ENCODE assay signal across 25 cellular contexts in the genomic region with DNA sequence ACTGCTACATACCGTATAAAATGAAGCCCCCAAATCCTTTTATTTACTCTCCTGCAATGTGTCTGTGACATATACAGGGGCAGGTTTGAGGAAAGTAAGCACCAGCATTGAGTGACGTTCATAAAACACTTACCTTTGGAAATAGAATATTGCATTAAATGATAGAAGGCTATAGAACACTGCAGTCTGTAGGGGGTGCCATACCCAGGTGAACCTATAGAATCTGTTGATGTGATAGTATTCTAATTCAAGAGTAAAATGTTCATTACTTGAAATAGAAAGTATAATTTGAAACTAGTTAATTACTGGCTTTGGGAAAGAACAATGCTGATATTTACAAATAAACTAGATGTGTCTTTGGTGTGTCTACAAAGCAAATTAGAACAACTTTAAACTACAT. TPM values are rescaled to one million over a fixed set of nuclear protein-coding genes. Genes with fewer than 3 reads are reported as not detected.
DNase-seq lines count a peak whose midpoint lies in the region; ATAC-seq, FAIRE-seq and TF ChIP-seq lines count a peak whose summit lies in the region.
"Had no signal": no experiment of that assay in that cellular context is flagged by ENCODE, and none has a peak within 500 bp of the region (broad histone marks: within the 10 kb centered on the region; RNA-seq: fewer than 3 reads in every experiment).

No MANE protein-coding gene starts in this region.

- H4K20me1 ChIP-seq in DOHH2 (ENCODE audit: control insufficient read depth, insufficient read depth, low read depth, low read length): no peaks in the 10 kb centered on the region
- no peaks in the 10 kb centered on the region for H4K20me1 ChIP-seq in Loucy (ENCODE audit: insufficient read depth, low read length, poor library complexity, severe bottlenecking)
- H4K20me1 ChIP-seq in GM12878 (ENCODE audit: control insufficient read depth, insufficient read depth): no peaks in the 10 kb centered on the region
- H4K20me1 ChIP-seq in keratinocyte (ENCODE audit: control insufficient read depth, extremely low read depth, insufficient read depth, low read length): no peaks in the 10 kb centered on the region

- H3K4me1 Mint-ChIP-seq in endothelial cell (ENCODE audit: unreplicated experiment): no peaks in the 10 kb centered on the region
- H3K4me1 Mint-ChIP-seq: memory B cell; naive thymus-derived CD8-positive, alpha-beta T cell had no signal

- H3F3A ChIP-seq in DOHH2 (ENCODE audit: control insufficient read depth, insufficient read depth) (no peaks in the 10 kb centered on the region), Loucy (ENCODE audit: low read depth) (no peaks in the 10 kb centered on the region)

- peak; percentile 39; the same call in 1 of the 3 replicates for ATAC-seq in GM12878
- ATAC-seq: activated CD8-positive, alpha-beta T cell treated with anti-CD3 and anti-CD28 coated beads, Interleukin-2, amount 10 ng/mL, durations not matched to agents 7 days and 5 days; body of pancreas; heart left ventricle; naive thymus-derived CD8-positive, alpha-beta T cell had no signal

- dilution Hi-C loops in keratinocyte (cut with MboI; ENCODE audit: extremely low pct_ligation_motif_present, low sequenced_read_pairs): no loop called here

- H3K27me3 Mint-ChIP-seq in endothelial cell (ENCODE audit: unreplicated experiment): no peaks in the 10 kb centered on the region
- H3K27me3 Mint-ChIP-seq: activated naive CD8-positive, alpha-beta T cell had no signal

- no peaks in the 10 kb centered on the region for H3K36me3 ChIP-seq in DOHH2 (ENCODE audit: control insufficient read depth, low read length)
- H3K36me3 ChIP-seq in Loucy (ENCODE audit: insufficient read depth, low read length): no peaks in the 10 kb centered on the region
- no peaks in the 10 kb centered on the region for H3K36me3 ChIP-seq in GM12878 (ENCODE audit: control insufficient read depth in 2 of 2, insufficient read depth in 2 of 2, low read length in 1 of 2)
- H3K36me3 ChIP-seq in keratinocyte (ENCODE audit: control insufficient read depth in 2 of 2, extremely low read depth in 1 of 2, insufficient read depth in 2 of 2, low read length in 2 of 2): no peaks in the 10 kb centered on the region
- no peaks in the 10 kb centered on the region for H3K36me3 ChIP-seq in esophagus squamous epithelium
- H3K36me3 ChIP-seq: heart left ventricle, SJCRH30 had no signal

- peak; percentile 46; the same call in 1 of the 2 replicates for TF ChIP-seq RAD21 in GM12878 (IDR thresholded peaks at IDR 0.05; ENCODE audit: insufficient read depth, low read depth, low read length)

- H3K9me1 ChIP-seq in keratinocyte (ENCODE audit: control insufficient read depth, extremely low read depth, insufficient read depth, low read length): no peaks in the 10 kb centered on the region

- H3K4me3 Mint-ChIP-seq in endothelial cell (ENCODE audit: unreplicated experiment): no peak overlapping the region
- H3K4me3 Mint-ChIP-seq: activated CD8-positive, alpha-beta T cell treated with anti-CD3 and anti-CD28 coated beads, Interleukin-2, amount 10 ng/mL, durations not matched to agents 7 days and 5 days; activated naive CD8-positive, alpha-beta T cell; memory B cell; naive thymus-derived CD8-positive, alpha-beta T cell; T-helper 2 cell treated with Interferon-gamma antibody and Interleukin-4, amounts not matched to agents 5 μg/mL and 100 μg/mL, for 36 hours had no signal

- no peaks in the 10 kb centered on the region for H3K36me3 Mint-ChIP-seq in endothelial cell (ENCODE audit: low read depth, unreplicated experiment)
- H3K36me3 Mint-ChIP-seq: activated naive CD8-positive, alpha-beta T cell; memory B cell; naive thymus-derived CD8-positive, alpha-beta T cell had no signal

- intact Hi-C loops in GM12878 (cut with micrococcal nuclease; ENCODE audit: unreplicated experiment): no loop called here
- intact Hi-C loops in esophagus squamous epithelium (cut with DNase I): no loop called here

- POLR2A ChIA-PET in GM12878 (lab: Charles Lee): no interaction called here

- TF ChIP-seq POLR2A in GM12878 (IDR thresholded peaks at IDR 0.05; ENCODE audit: low read depth, low read length) (no peak), esophagus squamous epithelium (IDR thresholded peaks at IDR 0.05) (no peak)

- RAD21 ChIA-PET in GM12878 (lab: Charles Lee; ENCODE audit: unreplicated experiment): no interaction called here

- no TSS peak for BruUV-seq in GM12878 (replicated peaks; lab: Mats Ljungman, UMichigan)

- H3K27ac ChIP-seq in DOHH2 (ENCODE audit: low read depth, low read length): no peak overlapping the region
- H3K27ac ChIP-seq in GM12878 (ENCODE audit: control insufficient read depth, insufficient read depth): no peak overlapping the region
- no peak overlapping the region for H3K27ac ChIP-seq in keratinocyte (ENCODE audit: control insufficient read depth, insufficient read depth, low read length)
- H3K27ac ChIP-seq in esophagus squamous epithelium: no peak overlapping the region
- H3K27ac ChIP-seq: body of pancreas, dorsolateral prefrontal cortex, heart left ventricle, SJCRH30 had no signal

- H3K27me3 ChIP-seq in DOHH2 (ENCODE audit: control insufficient read depth, low read length) (no peaks in the 10 kb centered on the region), Loucy (ENCODE audit: insufficient read depth, low read length, poor library complexity, severe bottlenecking) (no peaks in the 10 kb centered on the region), GM12878 (replicated peaks in 1 of 2; ENCODE audit: control insufficient read depth in 2 of 2, insufficient read depth in 2 of 2, low read length in 1 of 2) (no peaks in the 10 kb centered on the region), keratinocyte (ENCODE audit: control insufficient read depth, extremely low read depth, insufficient read depth, low read length) (no peaks in the 10 kb centered on the region), esophagus squamous epithelium (no peaks in the 10 kb centered on the region)
- H3K27me3 ChIP-seq: body of pancreas, dorsolateral prefrontal cortex, heart left ventricle, SJCRH30 had no signal

- H3K4me3 ChIP-seq in DOHH2 (ENCODE audit: low read length): no peak overlapping the region
- no peak overlapping the region for H3K4me3 ChIP-seq in Loucy (ENCODE audit: low read length, poor library complexity, severe bottlenecking)
- no peak overlapping the region for H3K4me3 ChIP-seq in GM12878
- no peak overlapping the region for H3K4me3 ChIP-seq in keratinocyte (ENCODE audit: control insufficient read depth in 2 of 3, extremely low read depth in 1 of 3, insufficient read depth in 2 of 3, low read depth in 1 of 3, low read length in 3 of 3)
- no peak overlapping the region for H3K4me3 ChIP-seq in esophagus squamous epithelium
- H3K4me3 ChIP-seq: body of pancreas, dorsolateral prefrontal cortex, heart left ventricle, SJCRH30 had no signal

- H3K9me3 Mint-ChIP-seq in endothelial cell (ENCODE audit: unreplicated experiment): no peaks in the 10 kb centered on the region

- CTCF ChIA-PET in GM12878 (lab: Yijun Ruan, JAX): interaction anchor here (0.8 to 1.4 kb wide), 5 partner anchors 9 to 1070 kb away, joined by 3 to 5 read pairs (median 3); no protein-coding TSS in a partner anchor

- H3K9me2 ChIP-seq in DOHH2 (replicated peaks; ENCODE audit: control insufficient read depth, low read length) (no peaks in the 10 kb centered on the region), Loucy (replicated peaks; ENCODE audit: low read depth, low read length) (no peaks in the 10 kb centered on the region)

- WGBS in GM12878 (ENCODE audit: insufficient coverage, insufficient replicate concordance, low lambda C conversion rate, missing lambda C conversion rate): 49% methylated on average over 2 of the region's 2 CpGs
- WGBS in esophagus squamous epithelium, 2 donors: 89 to 91% methylated on average over 2 of the region's 2 CpGs

- in situ Hi-C loops in GM12878 (cut with MboI): no loop called here

- H3K4me2 ChIP-seq in DOHH2 (ENCODE audit: low read length) (no peak overlapping the region), Loucy (ENCODE audit: low read depth, low read length, poor library complexity, severe bottlenecking) (no peak overlapping the region), GM12878 (ENCODE audit: control insufficient read depth, insufficient read depth) (no peak overlapping the region), keratinocyte (ENCODE audit: control insufficient read depth, extremely low read depth, insufficient read depth, low read depth, low read length) (no peak overlapping the region)

- DNase-seq in GM12878 (ENCODE audit: low read depth, low spot score) (no peak), keratinocyte (ENCODE audit: low read depth, low spot score) (no peak), endothelial cell (ENCODE audit: low spot score) (no peak), esophagus squamous epithelium (lab: John Stamatoyannopoulos, UW) (no peak), NCI-H1694 treated with DMSO at 0.1 percent for 48 hours (lab: John Stamatoyannopoulos, UW) (no peak), KG1 (lab: John Stamatoyannopoulos, UW) (no peak)
- DNase-seq: activated CD4-positive, CD25-positive, alpha-beta regulatory T cell; activated CD8-positive, alpha-beta T cell treated with anti-CD3 and anti-CD28 coated beads, Interleukin-2, amount 10 ng/mL, durations not matched to agents 7 days and 5 days; activated T-cell treated with anti-CD3 and anti-CD28 coated beads, Interleukin-2, amount 50 U/mL, for 48 hours; body of pancreas; dorsolateral prefrontal cortex; heart left ventricle; kidney; naive thymus-derived CD8-positive, alpha-beta T cell; NCI-H1436; SJCRH30; stimulated activated CD4-positive, alpha-beta T cell treated with anti-CD3 and anti-CD28 coated beads, Interleukin-4, amount 100 ng/mL, for 24 hours had no signal

- no peak overlapping the region for H3K27ac Mint-ChIP-seq in endothelial cell (ENCODE audit: unreplicated experiment)
- H3K27ac Mint-ChIP-seq: activated CD8-positive, alpha-beta T cell treated with anti-CD3 and anti-CD28 coated beads, Interleukin-2, amount 10 ng/mL, durations not matched to agents 7 days and 5 days; activated naive CD8-positive, alpha-beta T cell; memory B cell; naive thymus-derived CD8-positive, alpha-beta T cell; T-helper 2 cell treated with Interferon-gamma antibody and Interleukin-4, amounts not matched to agents 5 μg/mL and 100 μg/mL, for 36 hours had no signal

- no peak for TF ChIP-seq EP300 in GM12878 (IDR thresholded peaks at IDR 0.05; ENCODE audit: borderline replicate concordance in 1 of 2, control insufficient read depth in 1 of 2, low read depth in 2 of 2, low read length in 2 of 2)

- H3K79me2 ChIP-seq in DOHH2 (ENCODE audit: control insufficient read depth, low read length): no peaks in the 10 kb centered on the region
- H3K79me2 ChIP-seq in Loucy (ENCODE audit: insufficient read depth, low read length): no peaks in the 10 kb centered on the region
- H3K79me2 ChIP-seq in GM12878 (ENCODE audit: control insufficient read depth, insufficient read depth, low read length): no peaks in the 10 kb centered on the region
- H3K79me2 ChIP-seq in keratinocyte (ENCODE audit: control insufficient read depth, insufficient read depth, low read length): no peaks in the 10 kb centered on the region

- peak; percentile 19 for TF ChIP-seq CTCF in DOHH2 (IDR thresholded peaks at IDR 0.05; ENCODE audit: low read depth, low read length, poor library complexity, severe bottlenecking)
- peak; percentile 85 for TF ChIP-seq CTCF in Loucy (conservative IDR thresholded peaks at IDR 0.05; ENCODE audit: low read length)
- TF ChIP-seq CTCF in GM12878 (IDR thresholded peaks at IDR 0.05 in 2 of 3, conservative IDR thresholded peaks at IDR 0.05 in 1 of 3; ENCODE audit: control insufficient read depth in 2 of 3, extremely low read depth in 1 of 3, insufficient read depth in 1 of 3, low read depth in 3 of 3, low read length in 3 of 3): peak in 1 of 3 experiments; percentile 14; a peak in 2 of 6 replicates
- TF ChIP-seq CTCF in keratinocyte (optimal IDR thresholded peaks at IDR 0.05 in 1 of 3, IDR thresholded peaks at IDR 0.05 in 1 of 3, conservative IDR thresholded peaks at IDR 0.05 in 1 of 3; ENCODE audit: extremely low read depth in 1 of 3, insufficient read depth in 2 of 3, low read length in 3 of 3): peak in 2 of 3 experiments; percentile 29 to 48
- TF ChIP-seq CTCF in endothelial cell (IDR thresholded peaks at IDR 0.05; ENCODE audit: unreplicated experiment): no peak
- peak in 2 of 6 experiments; percentile 11 to 52 for TF ChIP-seq CTCF in esophagus squamous epithelium (IDR thresholded peaks at IDR 0.05)

- H3K4me1 ChIP-seq in DOHH2 (ENCODE audit: control insufficient read depth, low read length) (no peaks in the 10 kb centered on the region), Loucy (ENCODE audit: insufficient read depth, low read length, poor library complexity, severe bottlenecking) (peaks cover 10% of the 10 kb centered on the region), GM12878 (ENCODE audit: control insufficient read depth, insufficient read depth, low read length) (no peaks in the 10 kb centered on the region), keratinocyte (ENCODE audit: control insufficient read depth, extremely low read depth, insufficient read depth, low read length) (no peaks in the 10 kb centered on the region), esophagus squamous epithelium (no peaks in the 10 kb centered on the region)
- H3K4me1 ChIP-seq: body of pancreas, heart left ventricle, SJCRH30 had no signal

- SMC1A ChIA-PET in GM12878 (lab: Charles Lee; ENCODE audit: uncharacterized antibody, unreplicated experiment): interaction anchor here (0.6 to 2.2 kb wide), 9 partner anchors 9 to 1008 kb away, joined by 3 to 9 read pairs (median 3); no protein-coding TSS in a partner anchor

- H3K9ac ChIP-seq in Loucy (ENCODE audit: low read depth, low read length, poor library complexity, severe bottlenecking): no peak overlapping the region
- no peak overlapping the region for H3K9ac ChIP-seq in GM12878 (ENCODE audit: control insufficient read depth, insufficient read depth, low read length)
- no peak overlapping the region for H3K9ac ChIP-seq in keratinocyte (ENCODE audit: control insufficient read depth, extremely low read depth, insufficient read depth, low read length)

- H3K9me3 ChIP-seq in DOHH2 (ENCODE audit: control insufficient read depth, insufficient read depth, low read length) (no peaks in the 10 kb centered on the region), Loucy (ENCODE audit: insufficient read depth, low read depth, low read length) (no peaks in the 10 kb centered on the region), GM12878 (replicated peaks; ENCODE audit: control insufficient read depth, insufficient read depth, low read length) (no peaks in the 10 kb centered on the region; the same call in 2 of the 3 replicates), keratinocyte (ENCODE audit: control insufficient read depth, low read depth, low read length) (no peaks in the 10 kb centered on the region), esophagus squamous epithelium (no peaks in the 10 kb centered on the region)
- H3K9me3 ChIP-seq: body of pancreas, SJCRH30 had no signal

- FAIRE-seq in GM12878 (lab: Jason Lieb, UNC) (no peak), keratinocyte (lab: Jason Lieb, UNC) (no peak)
- FAIRE-seq: GM12891, kidney had no signal

- no peak overlapping the region for H2AFZ ChIP-seq in Loucy (ENCODE audit: low read length)
- H2AFZ ChIP-seq in GM12878 (ENCODE audit: control insufficient read depth, low read depth, low read length): no peak overlapping the region
- H2AFZ ChIP-seq in keratinocyte (ENCODE audit: control insufficient read depth, low read length): no peak overlapping the region

RNA-seq across cellular contexts. Expression of gene PRL, which starts 47.0 kb away (rescaled TPM):
- not detected in 2 replicates for total RNA-seq in GM12878 (2013; cell fraction: nucleolus; rRNA removed)
- 12.3 and 14.9 TPM in 2 replicates for total RNA-seq in GM12878 (2014; rRNA removed)
- total RNA-seq in GM12878 (2014; rRNA removed; fragmentation: Illumina TruSeq; extraction: Trizol): 17.4 and 18.3 TPM in 2 replicates
- total RNA-seq in GM12878 (2021): 19.1 and 20.3 TPM in 2 replicates
- 5.3 TPM for polyA plus RNA-seq in GM12878 (2011; ENCODE audit: low read depth)
- 0.05 TPM in 1 of 2 replicates, not detected in the other for polyA plus RNA-seq in GM12878 (2011; rRNA removed)
- not detected in 2 replicates for polyA plus RNA-seq in GM12878 (2011; cell fraction: cytosol; rRNA removed)
- not detected in 2 replicates for polyA plus RNA-seq in GM12878 (2011; cell fraction: nucleus; rRNA removed)
- 2.4 and 6.6 TPM in 2 replicates for polyA plus RNA-seq in GM12878 (2012)
- 25.9 and 26.1 TPM in 2 replicates for polyA plus RNA-seq in GM12878 (2014; fragmentation: Illumina TruSeq; extraction: Trizol)
- polyA plus RNA-seq in GM12878 (2014; fragmentation: Nextera tagmentation; extraction: Ambion mirVana): 10 to 100 TPM; 27.6 to 34.9 TPM
- 23.2 and 23.4 TPM in 2 replicates for polyA plus RNA-seq in GM12878 (2014; rRNA removed)
- polyA plus RNA-seq in GM12878 (2016; fragmentation: Nextera tagmentation; extraction: Ambion mirVana): 10 to 100 TPM; 23.8 to 29.2 TPM
- not detected in 2 replicates for polyA minus RNA-seq in GM12878 (2011; rRNA and poly(A)+ RNA removed)
- not detected in 2 replicates for polyA minus RNA-seq in GM12878 (2011; cell fraction: cytosol; rRNA and poly(A)+ RNA removed)
- not detected in 2 replicates for polyA minus RNA-seq in GM12878 (2011; cell fraction: nucleus; rRNA and poly(A)+ RNA removed)
- not detected in 3 replicates for polyA plus RNA-seq in keratinocyte
- polyA plus RNA-seq in keratinocyte (2011; ENCODE audit: low read depth): not detected
- not detected in 2 replicates for polyA plus RNA-seq in keratinocyte (2011; cell fraction: cytosol; rRNA removed)
- polyA plus RNA-seq in keratinocyte (2011; cell fraction: nucleus; rRNA removed): not detected in 2 replicates
- not detected in 2 replicates for polyA plus RNA-seq in keratinocyte (2012; ENCODE audit: low replicate concordance)
- not detected in 3 replicates for polyA minus RNA-seq in keratinocyte
- not detected for polyA minus RNA-seq in keratinocyte (2011; cell fraction: cytosol; rRNA and poly(A)+ RNA removed)
- polyA minus RNA-seq in keratinocyte (2011; cell fraction: nucleus; rRNA and poly(A)+ RNA removed): not detected in 2 replicates
- total RNA-seq in endothelial cell (ENCODE audit: unreplicated experiment): not detected
- total RNA-seq in esophagus squamous epithelium: not detected
- total RNA-seq: activated CD8-positive, alpha-beta T cell treated with anti-CD3 and anti-CD28 coated beads, Interleukin-2, amount 10 ng/mL, durations not matched to agents 7 days and 5 days; body of pancreas; dorsolateral prefrontal cortex; heart left ventricle; HT1080; kidney; ureter had no signal
- polyA plus RNA-seq: heart left ventricle had no signal
